ENCODE assay signal across 16 cellular contexts in genomic region chr3:172296975-172297332, GRCh38.
"Had no signal": no experiment of that assay in that cellular context is flagged by ENCODE, and none has a peak within 500 bp of the region (broad histone marks: within the 10 kb centered on the region; RNA-seq: fewer than 3 reads in every experiment).

No MANE protein-coding gene starts in this region.

- H3K4me3 ChIP-seq: esophagus squamous epithelium, gastroesophageal sphincter, left lung, lower lobe of right lung, psoas muscle, testis, tibial nerve had no signal

- H3K27ac ChIP-seq: esophagus squamous epithelium, gastroesophageal sphincter, left lung, lower lobe of right lung, psoas muscle, testis, tibial nerve had no signal

- H3K9me3 ChIP-seq: esophagus squamous epithelium, gastroesophageal sphincter, left lung, lower lobe of right lung, psoas muscle, testis, tibial nerve had no signal

- H3K4me1 ChIP-seq: esophagus squamous epithelium, left lung had no signal

- DNase-seq: dermis blood vessel endothelial cell; esophagus squamous epithelium; foreskin fibroblast; glutamatergic neuron; lower lobe of right lung; midbrain; psoas muscle; retina; stimulated activated CD4-positive, alpha-beta T cell treated with anti-CD3 and anti-CD28 coated beads, Interleukin-2, amount 100 ng/mL, for 24 hours; stimulated activated CD4-positive, alpha-beta T cell treated with anti-CD3 and anti-CD28 coated beads, Interleukin-4, amount 100 ng/mL, for 4 hours; stimulated activated naive B cell treated with anti-CD40 and anti-IgM and Interleukin-4, amounts not matched to agents 10 μg/mL and 1 μg/mL and 100 μg/mL, for 72 hours; stimulated activated naive CD8-positive, alpha-beta T cell treated with anti-CD3 and anti-CD28 coated beads, Interleukin-15, amount 100 ng/mL, for 72 hours; testis had no signal

- H3K27me3 ChIP-seq: esophagus squamous epithelium, gastroesophageal sphincter, left lung, testis, tibial nerve had no signal
